In genomic region chr10:5752301-5752871, GRCh38 we compare ENCODE assay signal across 19 cellular contexts.
DNase-seq lines count a peak whose midpoint lies in the region; ATAC-seq, FAIRE-seq and TF ChIP-seq lines count a peak whose summit lies in the region.
"Had no signal": no experiment of that assay in that cellular context is flagged by ENCODE, and none has a peak within 500 bp of the region (broad histone marks: within the 10 kb centered on the region; RNA-seq: fewer than 3 reads in every experiment).

No MANE protein-coding gene starts in this region.

- no peak overlapping the region for H2BK120ac ChIP-seq in H9 (ENCODE audit: low read depth, low read length, poor library complexity, severe bottlenecking)
- no peak overlapping the region for H2BK120ac ChIP-seq in neuronal stem cell (ENCODE audit: low read depth, low read length)

- H2AFZ ChIP-seq in H9 (ENCODE audit: low read length) (no peak overlapping the region), neuronal stem cell (ENCODE audit: low read length) (no peak overlapping the region)

- no peak overlapping the region for H2BK20ac ChIP-seq in H9 (ENCODE audit: low read depth, low read length, poor library complexity, severe bottlenecking)

- no peaks in the 10 kb centered on the region for H3K79me2 ChIP-seq in H9 (ENCODE audit: insufficient read depth, low read length)

- H3K27ac ChIP-seq in H9 (ENCODE audit: insufficient read length, low read depth, low read length) (no peak overlapping the region), neuronal stem cell (replicated peaks; ENCODE audit: low read length) (peak overlapping the region; percentile 41), kidney (ENCODE audit: low read depth in 2 of 2, low read length in 2 of 2) (peak overlapping the region in 1 of 2 donors; percentile 25)
- H3K27ac ChIP-seq: 22Rv1, body of pancreas, Peyer's patch had no signal

- H3K9ac ChIP-seq in H9 (ENCODE audit: extremely low read depth, insufficient read length, low read length) (no peak overlapping the region), neuronal stem cell (ENCODE audit: low read depth, low read length, poor library complexity) (no peak overlapping the region), kidney (ENCODE audit: low read length in 2 of 2) (no peak overlapping the region)

- H3K4ac ChIP-seq in H9 (ENCODE audit: low read depth, low read length) = no peak overlapping the region
- H3K4ac ChIP-seq in neuronal stem cell (ENCODE audit: low read length) = no peak overlapping the region

- H3K4me1 Mint-ChIP-seq in T-helper 1 cell treated with Interleukin-12 subunit alpha and Interleukin-12 subunit beta and Interleukin-4 antibody, amounts not matched to agents 30 μg/mL and 1 μg/mL, for 36 hours (ENCODE audit: low read depth) = peaks cover 12% of the 10 kb centered on the region
- peaks cover 42 to 52% of the 10 kb centered on the region in 2 experiments for H3K4me1 Mint-ChIP-seq in H9

- no peak overlapping the region for H2AK5ac ChIP-seq in H9 (ENCODE audit: insufficient read length, low read length)
- no peak overlapping the region for H2AK5ac ChIP-seq in neuronal stem cell (ENCODE audit: low read depth, low read length)

- H4K8ac ChIP-seq in H9 (replicated peaks; ENCODE audit: insufficient read length, low read depth, low read length) (no peak overlapping the region), neuronal stem cell (ENCODE audit: low read depth, low read length) (no peak overlapping the region)

- H3K56ac ChIP-seq in H9 (ENCODE audit: insufficient read length, low read depth, low read length) = no peak overlapping the region

- H3K9me3 Mint-ChIP-seq in T-helper 1 cell treated with Interleukin-12 subunit alpha and Interleukin-12 subunit beta and Interleukin-4 antibody, amounts not matched to agents 30 μg/mL and 1 μg/mL, for 36 hours = no peaks in the 10 kb centered on the region
- no peaks in the 10 kb centered on the region for H3K9me3 Mint-ChIP-seq in H9
- H3K9me3 Mint-ChIP-seq: CD8-positive, alpha-beta T cell had no signal

- no peaks in the 10 kb centered on the region for H3K79me1 ChIP-seq in H9 (ENCODE audit: insufficient read depth, low read depth, low read length, poor library complexity, severe bottlenecking)
- H3K79me1 ChIP-seq in neuronal stem cell (ENCODE audit: low read depth, low read length) = no peaks in the 10 kb centered on the region

- no peak overlapping the region for H3K4me2 ChIP-seq in H9 (ENCODE audit: insufficient read depth, insufficient read length, low read length)
- no peak overlapping the region for H3K4me2 ChIP-seq in neuronal stem cell (ENCODE audit: insufficient read depth, low read length, poor library complexity, severe bottlenecking)

- H3K4me1 ChIP-seq in H9 (ENCODE audit: insufficient read depth, low read length) (peaks cover 4% of the 10 kb centered on the region; the same call in 1 of the 2 replicates), neuronal stem cell (ENCODE audit: control insufficient read depth in 2 of 2, insufficient read depth in 1 of 2, low read depth in 1 of 2, low read length in 2 of 2) (peaks cover 3 to 16% of the 10 kb centered on the region in 2 donors), kidney (ENCODE audit: control insufficient read depth in 1 of 2, insufficient read depth in 1 of 2, low read depth in 1 of 2, low read length in 2 of 2) (no peaks in the 10 kb centered on the region)
- H3K4me1 ChIP-seq: body of pancreas, Peyer's patch had no signal

- ATAC-seq in esophagus mucosa (no peak), HG03039 (IDR thresholded peaks at IDR 0.05; ENCODE audit: unreplicated experiment) (no peak)
- ATAC-seq: body of pancreas; CD8-positive, alpha-beta T cell; GM12878 had no signal

- no peak overlapping the region for H3T11ph ChIP-seq in H9 (ENCODE audit: low read length)

- no peak overlapping the region for H4K5ac ChIP-seq in H9 (ENCODE audit: insufficient read length, low read depth, low read length)

- no CpG with 5 or more reads among the region's 17 CpGs for WGBS in H9 (ENCODE audit: extremely low coverage, insufficient read length, low lambda C conversion rate)
- no CpG with 5 or more reads among the region's 17 CpGs for WGBS in neuronal stem cell (ENCODE audit: extremely low coverage in 2 of 2, insufficient read length in 2 of 2, insufficient replicate concordance in 1 of 2), 2 donors

- H3K9me3 ChIP-seq in H9 (ENCODE audit: control insufficient read depth, low read depth, low read length) = no peaks in the 10 kb centered on the region
- peaks cover 0 to 3% of the 10 kb centered on the region in 2 donors for H3K9me3 ChIP-seq in neuronal stem cell (replicated peaks in 1 of 2; ENCODE audit: control insufficient read depth in 2 of 2, insufficient read depth in 1 of 2, low read depth in 1 of 2, low read length in 2 of 2)
- no peaks in the 10 kb centered on the region for H3K9me3 ChIP-seq in kidney (ENCODE audit: control insufficient read depth in 1 of 2, low read length in 2 of 2)
- H3K9me3 ChIP-seq: body of pancreas, Peyer's patch had no signal

- no peaks in the 10 kb centered on the region for H3K27me3 Mint-ChIP-seq in T-helper 1 cell treated with Interleukin-12 subunit alpha and Interleukin-12 subunit beta and Interleukin-4 antibody, amounts not matched to agents 30 μg/mL and 1 μg/mL, for 36 hours (ENCODE audit: low read depth)
- no peaks in the 10 kb centered on the region for H3K27me3 Mint-ChIP-seq in H9 (ENCODE audit: low read depth)

- no peaks in the 10 kb centered on the region for H4K20me1 ChIP-seq in H9 (ENCODE audit: control insufficient read depth, insufficient read depth, insufficient read length)

- no peak overlapping the region for H3K18ac ChIP-seq in H9 (ENCODE audit: insufficient read length, low read depth, low read length)
- peak overlapping the region; percentile 45 for H3K18ac ChIP-seq in neuronal stem cell (ENCODE audit: low read length)

- no peak overlapping the region for H2BK5ac ChIP-seq in H9 (ENCODE audit: insufficient read length, low read length)
- H2BK5ac ChIP-seq in neuronal stem cell (ENCODE audit: low read length) = no peak overlapping the region

- no peaks in the 10 kb centered on the region for H3K23me2 ChIP-seq in H9 (ENCODE audit: insufficient read length, low read depth, low read length, poor library complexity, severe bottlenecking)

- FAIRE-seq in kidney (lab: Jason Lieb, UNC) = no peak
- FAIRE-seq: GM12878 had no signal

- no peak overlapping the region for H3K4me3 ChIP-seq in fibroblast of mammary gland (ENCODE audit: control insufficient read depth, low read depth, low read length)
- no peak overlapping the region for H3K4me3 ChIP-seq in neuronal stem cell (ENCODE audit: low read length in 2 of 2)
- no peak overlapping the region for H3K4me3 ChIP-seq in kidney (ENCODE audit: low read length in 2 of 2)
- H3K4me3 ChIP-seq: body of pancreas, GM12878, Peyer's patch had no signal

- H4K91ac ChIP-seq in H9 (ENCODE audit: insufficient read length, low read depth, low read length) = no peak overlapping the region
- no peak overlapping the region for H4K91ac ChIP-seq in neuronal stem cell (ENCODE audit: low read depth, low read length, poor library complexity)

- H3K4me3 Mint-ChIP-seq in T-helper 1 cell treated with Interleukin-12 subunit alpha and Interleukin-12 subunit beta and Interleukin-4 antibody, amounts not matched to agents 30 μg/mL and 1 μg/mL, for 36 hours = no peak overlapping the region
- peak overlapping the region in 1 of 2 experiments; percentile 53; a peak in 3 of 5 replicates for H3K4me3 Mint-ChIP-seq in H9
- H3K4me3 Mint-ChIP-seq: CD8-positive, alpha-beta T cell had no signal

- peaks cover 31% of the 10 kb centered on the region for H3K36me3 Mint-ChIP-seq in T-helper 1 cell treated with Interleukin-12 subunit alpha and Interleukin-12 subunit beta and Interleukin-4 antibody, amounts not matched to agents 30 μg/mL and 1 μg/mL, for 36 hours (ENCODE audit: low read depth)
- H3K36me3 Mint-ChIP-seq in H9 (ENCODE audit: insufficient read depth in 1 of 3, low read depth in 3 of 3) = peaks cover 19 to 50% (median 38%) of the 10 kb centered on the region in 3 experiments

- TF ChIP-seq CTCF in H9 (conservative IDR thresholded peaks at IDR 0.05) (no peak), fibroblast of mammary gland (conservative IDR thresholded peaks at IDR 0.05; ENCODE audit: control insufficient read depth, insufficient read depth, low read depth, low read length) (no peak), kidney (IDR thresholded peaks at IDR 0.05; ENCODE audit: borderline replicate concordance, extremely low read depth, insufficient read depth) (no peak)

- H3K36me3 ChIP-seq in neuronal stem cell (replicated peaks in 1 of 2; ENCODE audit: control insufficient read depth in 2 of 2, insufficient read depth in 2 of 2, low read length in 2 of 2) = peaks cover 6 to 71% of the 10 kb centered on the region in 2 donors
- H3K36me3 ChIP-seq in kidney (ENCODE audit: control insufficient read depth in 1 of 2, insufficient read depth in 2 of 2, low read length in 2 of 2) = peaks cover 24 to 25% of the 10 kb centered on the region in 2 donors

- no peaks in the 10 kb centered on the region for H3K27me3 ChIP-seq in H9 (ENCODE audit: insufficient read depth, low read length)
- no peaks in the 10 kb centered on the region for H3K27me3 ChIP-seq in neuronal stem cell (ENCODE audit: control insufficient read depth in 3 of 3, insufficient read depth in 3 of 3, low read depth in 1 of 3, low read length in 3 of 3)
- H3K27me3 ChIP-seq: body of pancreas, Peyer's patch had no signal

- peak overlapping the region; percentile 27 for H3K27ac Mint-ChIP-seq in T-helper 1 cell treated with Interleukin-12 subunit alpha and Interleukin-12 subunit beta and Interleukin-4 antibody, amounts not matched to agents 30 μg/mL and 1 μg/mL, for 36 hours
- H3K27ac Mint-ChIP-seq in H9 = peak overlapping the region; percentile 50 to 94 (median 85); a peak in 5 of 7 replicates

- intact Hi-C loops in kidney (cut with DNase I) = no loop called here

- no peak overlapping the region for H3K14ac ChIP-seq in H9 (ENCODE audit: insufficient read depth, low read length)
- peak overlapping the region; percentile 65 for H3K14ac ChIP-seq in neuronal stem cell (ENCODE audit: low read length)

- no peak overlapping the region for H3K23ac ChIP-seq in H9 (ENCODE audit: insufficient read length, low read depth, low read length)
- no peak overlapping the region for H3K23ac ChIP-seq in neuronal stem cell (ENCODE audit: low read depth, low read length, poor library complexity)

- DNase-seq in T-helper 1 cell = no peak
- no peak for DNase-seq in H9
- DNase-seq in fibroblast of mammary gland (ENCODE audit: low read depth) = peak; percentile 37
- no peak for DNase-seq in neuronal stem cell (ENCODE audit: low spot score)
- DNase-seq in kidney = no peak
- DNase-seq: activated gamma-delta T cell; body of pancreas; CD8-positive, alpha-beta T cell; dermis blood vessel endothelial cell; MV-4-11; NCI-H2107; NCI-H774; Peyer's patch; stimulated activated CD4-positive, alpha-beta T cell treated with anti-CD3 and anti-CD28 coated beads, Interleukin-4, amount 100 ng/mL, for 24 hours had no signal

- H2BK15ac ChIP-seq in H9 (ENCODE audit: low read depth, low read length) = no peak overlapping the region
- H2BK15ac ChIP-seq in neuronal stem cell (ENCODE audit: low read length) = no peak overlapping the region

- H2BK12ac ChIP-seq in H9 (ENCODE audit: insufficient read length, low read depth, low read length) = no peak overlapping the region
- peak overlapping the region; percentile 33 for H2BK12ac ChIP-seq in neuronal stem cell (ENCODE audit: low read length)
